In genomic region chr6:1045239-1045638, GRCh38 we compare ENCODE assay signal across 9 cellular contexts.
"Had no signal": no experiment of that assay in that cellular context is flagged by ENCODE, and none has a peak within 500 bp of the region (broad histone marks: within the 10 kb centered on the region; RNA-seq: fewer than 3 reads in every experiment).

No MANE protein-coding gene starts in this region.

- FAIRE-seq: H1, H54, K562 had no signal

- H3K36me3 ChIP-seq: HAP-1 had no signal

- H3K9me3 ChIP-seq: HAP-1 had no signal

- H3K4me3 Mint-ChIP-seq: GM23338, HFFc6 had no signal

- DNase-seq: HFFc6, IMR-90, KG1 had no signal

- H3K27ac Mint-ChIP-seq: GM23338, HFFc6 had no signal

- ATAC-seq: GM23338, HCT116, K562 had no signal

- H3K9me3 Mint-ChIP-seq: GM23338, HFFc6 had no signal

- H3K4me1 ChIP-seq: HAP-1 had no signal

- H3K4me3 ChIP-seq: GM23338, HAP-1, K562 had no signal

- H3K4me1 Mint-ChIP-seq: GM23338 had no signal
